10 cellular contexts compared by ENCODE assay signal in the genomic region with DNA sequence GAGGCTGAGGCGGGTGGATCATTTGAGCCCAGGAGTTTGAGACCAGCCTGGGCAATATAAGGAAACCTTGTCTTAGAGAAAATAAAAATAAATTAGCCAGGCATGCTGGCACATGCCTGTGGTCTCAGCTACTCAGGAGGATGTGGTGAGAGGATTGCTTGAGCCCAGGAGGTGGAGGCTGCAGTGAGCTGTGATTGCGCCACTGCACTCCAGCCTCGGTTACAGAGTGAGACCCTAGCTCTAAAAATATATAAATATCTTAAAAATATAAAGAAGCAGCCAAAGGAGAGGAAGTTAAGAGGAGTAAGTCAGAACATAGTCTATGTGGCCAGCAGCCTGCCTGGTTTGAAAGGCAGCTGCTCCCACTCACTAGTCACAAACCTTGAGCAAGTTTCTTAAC. TPM values are rescaled to one million over a fixed set of nuclear protein-coding genes. Genes with fewer than 3 reads are reported as not detected.
DNase-seq lines count a peak whose midpoint lies in the region; ATAC-seq and TF ChIP-seq lines count a peak whose summit lies in the region.
"Had no signal": no experiment of that assay in that cellular context is flagged by ENCODE, and none has a peak within 500 bp of the region (broad histone marks: within the 10 kb centered on the region; RNA-seq: fewer than 3 reads in every experiment).

No MANE protein-coding gene starts in this region.

- H3K4me3 ChIP-seq in CD4-positive, alpha-beta memory T cell (ENCODE audit: low read length in 2 of 2): no peak overlapping the region
- H3K4me3 ChIP-seq in mammary epithelial cell (replicated peaks in 1 of 3; ENCODE audit: insufficient read depth in 1 of 3, low read depth in 2 of 3, low read length in 3 of 3) (no peak overlapping the region), HAP-1 (no peak overlapping the region)

- H3K4me2 ChIP-seq in mammary epithelial cell (ENCODE audit: insufficient read depth, low read depth, low read length): no peak overlapping the region

- H3K9ac ChIP-seq in mammary epithelial cell (ENCODE audit: insufficient read depth, low read length): no peak overlapping the region

- peak overlapping the region in 3 of 8 donors; percentile 33 to 50 (median 35) for H3K4me3 Mint-ChIP-seq in CD4-positive, alpha-beta memory T cell
- peak overlapping the region; percentile 28 for H3K4me3 Mint-ChIP-seq in activated CD8-positive, alpha-beta T cell treated with anti-CD3 and anti-CD28 coated beads, Interleukin-2, amount 10 ng/mL, durations not matched to agents 7 days and 5 days

- CTCF ChIA-PET in CD4-positive, alpha-beta memory T cell (lab: Charles Lee; ENCODE audit: partially characterized antibody): interaction anchor here (1.1 to 3.4 kb wide), 7 partner anchors 30 to 345 kb away, joined by 3 to 16 read pairs (median 4); no protein-coding TSS in a partner anchor
- CTCF ChIA-PET in activated CD8-positive, alpha-beta T cell treated with anti-CD3 and anti-CD28 coated beads, Interleukin-2, amount 10 ng/mL, durations not matched to agents 7 days and 5 days (lab: Charles Lee): interaction anchor here (0.9 to 2.6 kb wide), 6 partner anchors 13 to 184 kb away, joined by 3 to 14 read pairs (median 4); no protein-coding TSS in a partner anchor
- CTCF ChIA-PET in mammary epithelial cell (lab: Charles Lee; ENCODE audit: low non-redundant PET): no interaction called here

- no peak for TF ChIP-seq CTCF in mammary epithelial cell (conservative IDR thresholded peaks at IDR 0.05 in 1 of 2, IDR thresholded peaks at IDR 0.05 in 1 of 2; ENCODE audit: extremely low read depth in 1 of 2, insufficient read depth in 1 of 2, low read depth in 1 of 2, low read length in 2 of 2)

- POLR2A ChIA-PET in CD4-positive, alpha-beta memory T cell (lab: Charles Lee; ENCODE audit: partially characterized antibody): interaction anchor here (0.8 to 1.6 kb wide), 8 partner anchors 13 to 100 kb away, joined by 3 to 9 read pairs (median 4); a partner anchor contains a TSS
- POLR2A ChIA-PET in activated CD8-positive, alpha-beta T cell treated with anti-CD3 and anti-CD28 coated beads, Interleukin-2, amount 10 ng/mL, durations not matched to agents 7 days and 5 days (lab: Charles Lee): interaction anchor here (0.8 kb wide), 1 partner anchor 34 kb away, joined by 4 read pairs; no protein-coding TSS in a partner anchor

- no peak for DNase-seq in CD4-positive, alpha-beta memory T cell
- DNase-seq in LHCN-M2 (ENCODE audit: low read depth) (peak; percentile 70), mucosa of gallbladder (ENCODE audit: low spot score) (peak; percentile 31), mammary epithelial cell (no peak), HAP-1 (ENCODE audit: low spot score in 2 of 2) (no peak), epidermal melanocyte (ENCODE audit: insufficient read length, low spot score) (no peak), HK-2 (ENCODE audit: unreplicated experiment) (no peak)
- peak; percentile 54 for DNase-seq in activated CD8-positive, alpha-beta T cell treated with anti-CD3 and anti-CD28 coated beads, Interleukin-2, amount 10 ng/mL, durations not matched to agents 7 days and 5 days
- DNase-seq: central memory CD4-positive, alpha-beta T cell; occipital lobe had no signal

- dilution Hi-C loops in mammary epithelial cell (cut with HindIII; ENCODE audit: low sequenced_read_pairs): no loop called here

- H3K4me1 ChIP-seq in CD4-positive, alpha-beta memory T cell (ENCODE audit: insufficient read depth, low read length): peaks cover 50% of the 10 kb centered on the region
- H3K4me1 ChIP-seq in mammary epithelial cell (ENCODE audit: insufficient read depth, low read length) (peaks cover 27% of the 10 kb centered on the region), HAP-1 (0 out of 2 replicates have a peak, but pooled peaks cover 2% of the 10 kb centered on the region)

- no TSS peak for BruUV-seq in mammary epithelial cell (replicated peaks; lab: Mats Ljungman, UMichigan)

- H4K20me1 ChIP-seq in mammary epithelial cell (ENCODE audit: insufficient read depth, low read length): no peaks in the 10 kb centered on the region

- H3K9me3 ChIP-seq in CD4-positive, alpha-beta memory T cell (ENCODE audit: control insufficient read depth in 1 of 2, low read length in 2 of 2): no peaks in the 10 kb centered on the region
- H3K9me3 ChIP-seq in mammary epithelial cell (replicated peaks; ENCODE audit: insufficient read depth, low read length): peaks cover 3% of the 10 kb centered on the region
- H3K9me3 ChIP-seq in HAP-1: no peaks in the 10 kb centered on the region

- intact Hi-C loops in CD4-positive, alpha-beta memory T cell (cut with micrococcal nuclease): loop anchor here (2.0 kb wide), 1 partner anchor 17 kb away; no protein-coding TSS in a partner anchor
- intact Hi-C loops in mammary epithelial cell (cut with micrococcal nuclease): no loop called here

- H3K36me3 ChIP-seq in CD4-positive, alpha-beta memory T cell (ENCODE audit: insufficient read depth, low read length): peaks cover 16% of the 10 kb centered on the region
- H3K36me3 ChIP-seq in mammary epithelial cell (ENCODE audit: insufficient read depth, low read length) (no peaks in the 10 kb centered on the region), HAP-1 (replicated peaks) (peaks cover 8% of the 10 kb centered on the region; the same call in 1 of the 2 replicates)

- 60% methylated on average over 3 of the region's 3 CpGs for WGBS in mammary epithelial cell (ENCODE audit: low coverage, missing lambda C conversion rate)

- in situ Hi-C loops in mammary epithelial cell (cut with MboI; ENCODE audit: low sequenced_read_pairs in 2 of 2) (no loop called here), HAP-1 (cut with MboI; ENCODE audit: low sequenced_read_pairs) (no loop called here)

- peaks cover 36 to 60% of the 10 kb centered on the region in 2 donors for H3K36me3 Mint-ChIP-seq in CD4-positive, alpha-beta memory T cell
- peaks cover 69% of the 10 kb centered on the region for H3K36me3 Mint-ChIP-seq in activated CD8-positive, alpha-beta T cell treated with anti-CD3 and anti-CD28 coated beads, Interleukin-2, amount 10 ng/mL, durations not matched to agents 7 days and 5 days (ENCODE audit: low read depth)

- no peak overlapping the region for H2AFZ ChIP-seq in mammary epithelial cell (ENCODE audit: low read depth, low read length)

- no peak for ATAC-seq in activated CD8-positive, alpha-beta T cell treated with anti-CD3 and anti-CD28 coated beads, Interleukin-2, amount 10 ng/mL, durations not matched to agents 7 days and 5 days

- peaks cover 29 to 62% (median 49%) of the 10 kb centered on the region in 4 donors for H3K4me1 Mint-ChIP-seq in CD4-positive, alpha-beta memory T cell
- H3K4me1 Mint-ChIP-seq in activated CD8-positive, alpha-beta T cell treated with anti-CD3 and anti-CD28 coated beads, Interleukin-2, amount 10 ng/mL, durations not matched to agents 7 days and 5 days (ENCODE audit: low read depth): peaks cover 64% of the 10 kb centered on the region

- no peaks in the 10 kb centered on the region for H3K27me3 ChIP-seq in CD4-positive, alpha-beta memory T cell (ENCODE audit: insufficient read depth, low read length)
- H3K27me3 ChIP-seq in mammary epithelial cell (ENCODE audit: insufficient read depth, low read length) (no peaks in the 10 kb centered on the region), HAP-1 (ENCODE audit: low read depth) (no peaks in the 10 kb centered on the region)

- no peak overlapping the region for H3K27ac ChIP-seq in CD4-positive, alpha-beta memory T cell (ENCODE audit: low read depth, low read length)
- H3K27ac ChIP-seq in mammary epithelial cell (ENCODE audit: insufficient read depth, low read depth, low read length): no peak overlapping the region

- peak overlapping the region in 6 of 7 donors; percentile 15 to 72 (median 27) for H3K27ac Mint-ChIP-seq in CD4-positive, alpha-beta memory T cell
- peak overlapping the region; percentile 43 for H3K27ac Mint-ChIP-seq in activated CD8-positive, alpha-beta T cell treated with anti-CD3 and anti-CD28 coated beads, Interleukin-2, amount 10 ng/mL, durations not matched to agents 7 days and 5 days

- no peaks in the 10 kb centered on the region for H3K27me3 Mint-ChIP-seq in CD4-positive, alpha-beta memory T cell
- H3K27me3 Mint-ChIP-seq in activated CD8-positive, alpha-beta T cell treated with anti-CD3 and anti-CD28 coated beads, Interleukin-2, amount 10 ng/mL, durations not matched to agents 7 days and 5 days (ENCODE audit: low read depth): no peaks in the 10 kb centered on the region

- peaks cover 0 to 3% (median 0%) of the 10 kb centered on the region in 8 donors for H3K9me3 Mint-ChIP-seq in CD4-positive, alpha-beta memory T cell
- H3K9me3 Mint-ChIP-seq in activated CD8-positive, alpha-beta T cell treated with anti-CD3 and anti-CD28 coated beads, Interleukin-2, amount 10 ng/mL, durations not matched to agents 7 days and 5 days (ENCODE audit: insufficient read depth): no peaks in the 10 kb centered on the region

- peaks cover 2% of the 10 kb centered on the region for H3K79me2 ChIP-seq in mammary epithelial cell (ENCODE audit: insufficient read depth, low read length)

RNA-seq across cellular contexts. Expression of a gene that starts 4.5 kb away (rescaled TPM):
- 10 to 100 TPM; 30.6 to 36.4 TPM for total RNA-seq in CD4-positive, alpha-beta memory T cell
- polyA plus RNA-seq in CD4-positive, alpha-beta memory T cell: 10 to 100 TPM; 53.3 to 61.8 TPM
- total RNA-seq in LHCN-M2 (2014; rRNA removed) (38.5 and 40.7 TPM in 2 replicates), mucosa of gallbladder (31.2 TPM), mammary epithelial cell (10 to 100 TPM; 14.3 to 18.9 TPM)
- 31.3 TPM for polyA plus RNA-seq in LHCN-M2 (2012)
- total RNA-seq in activated CD8-positive, alpha-beta T cell treated with anti-CD3 and anti-CD28 coated beads, Interleukin-2, amount 10 ng/mL, durations not matched to agents 7 days and 5 days: 10 to 100 TPM; 37.1 to 44.2 TPM
- polyA plus RNA-seq in mammary epithelial cell: 20.4 TPM
- 20.4 TPM for polyA minus RNA-seq in mammary epithelial cell

RNA-seq across cellular contexts. Expression of a gene that starts 31.9 kb away (rescaled TPM):
- 10 to 100 TPM; 76.5 to 77.7 TPM for total RNA-seq in CD4-positive, alpha-beta memory T cell
- 10 to 100 TPM; 78.0 to 81.1 TPM for polyA plus RNA-seq in CD4-positive, alpha-beta memory T cell
- total RNA-seq in LHCN-M2 (2014; rRNA removed) (3.7 and 5.8 TPM in 2 replicates), mucosa of gallbladder (31.5 TPM), mammary epithelial cell (10 to 100 TPM in 1 of 2 donors, 1 to 10 TPM in 1; 5.7 to 16.7 TPM)
- 6.8 TPM for polyA plus RNA-seq in LHCN-M2 (2012)
- total RNA-seq in activated CD8-positive, alpha-beta T cell treated with anti-CD3 and anti-CD28 coated beads, Interleukin-2, amount 10 ng/mL, durations not matched to agents 7 days and 5 days: 10 to 100 TPM; 54.6 to 62.4 TPM
- polyA plus RNA-seq in mammary epithelial cell: 15.4 TPM
- 28.5 TPM for polyA minus RNA-seq in mammary epithelial cell

Comparison
In these comparisons a context has a peak if more than half of its experiments do, and no peak if none do; other contexts are left out.
1. DNase-seq: peak in LHCN-M2 (single experiment), activated CD8-positive, alpha-beta T cell treated with anti-CD3 and anti-CD28 coated beads, Interleukin-2, amount 10 ng/mL, durations not matched to agents 7 days and 5 days (single experiment) and mucosa of gallbladder (single experiment); none in CD4-positive, alpha-beta memory T cell (0 of 5), mammary epithelial cell (single experiment), HAP-1 (0 of 2), epidermal melanocyte (single experiment) and HK-2 (single experiment).